ENCODE assay signal across 12 cellular contexts in the genomic region with DNA sequence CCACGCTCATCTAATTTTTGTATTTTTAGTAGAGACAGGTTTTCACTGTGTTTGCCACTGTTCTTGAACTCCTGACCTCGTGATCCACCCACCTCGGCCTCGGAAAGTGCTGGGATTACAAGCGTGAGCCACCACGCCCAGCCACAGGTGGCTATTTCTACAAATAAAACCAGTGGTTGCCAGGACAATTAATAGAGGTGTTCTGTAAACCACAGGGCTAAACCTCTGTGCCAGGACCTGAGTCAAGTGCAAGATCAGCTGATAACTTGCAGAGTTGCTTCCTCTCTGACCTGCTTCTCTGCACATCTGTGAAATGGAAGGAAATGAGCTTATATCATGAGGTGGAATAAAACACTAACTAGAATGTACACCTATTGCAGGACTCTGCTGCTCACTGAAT.
A peak's percentile ranks its signal among the peaks of the same experiment; 100 is the strongest.
DNase-seq lines count a peak whose midpoint lies in the region; ATAC-seq and TF ChIP-seq lines count a peak whose summit lies in the region.
"Had no signal": no experiment of that assay in that cellular context is flagged by ENCODE, and none has a peak within 500 bp of the region (broad histone marks: within the 10 kb centered on the region; RNA-seq: fewer than 3 reads in every experiment).

No MANE protein-coding gene starts in this region.

- H3K4me1 Mint-ChIP-seq in CD8-positive, alpha-beta memory T cell = peaks cover 43 to 57% (median 49%) of the 10 kb centered on the region in 3 donors
- peaks cover 49% of the 10 kb centered on the region for H3K4me1 Mint-ChIP-seq in osteocyte (ENCODE audit: unreplicated experiment)

- peak overlapping the region; percentile 22 for H3K27ac ChIP-seq in CD8-positive, alpha-beta memory T cell (ENCODE audit: low read depth, low read length)
- H3K27ac ChIP-seq in PC-9 = peak overlapping the region; percentile 88
- H3K27ac ChIP-seq: VCaP had no signal

- peaks cover 62% of the 10 kb centered on the region for H3F3A ChIP-seq in PC-9 (ENCODE audit: insufficient read depth, low read depth)

- BruUV-seq in PC-9 (replicated peaks; lab: Mats Ljungman, UMichigan) = no TSS peak

- H3K27me3 Mint-ChIP-seq in CD8-positive, alpha-beta memory T cell = no peaks in the 10 kb centered on the region
- no peaks in the 10 kb centered on the region for H3K27me3 Mint-ChIP-seq in osteocyte (ENCODE audit: unreplicated experiment)
- H3K27me3 Mint-ChIP-seq: dendritic cell treated with granulocyte-macrophage colony-stimulating factor and Interleukin-4, amounts not matched to agents 40 ng/mL and 50 ng/mL, for 4 days had no signal

- no peaks in the 10 kb centered on the region for H3K79me2 ChIP-seq in PC-9 (ENCODE audit: low read depth)

- POLR2A ChIA-PET in CD8-positive, alpha-beta memory T cell (lab: Charles Lee) = interaction anchor here (1.0 kb wide), 1 partner anchor 29 kb away, joined by 3 read pairs; no protein-coding TSS in a partner anchor
- POLR2A ChIA-PET in PC-9 (lab: Charles Lee; ENCODE audit: unreplicated experiment) = interaction anchor here (0.7 to 1.6 kb wide), 4 partner anchors 26 to 102 kb away, joined by 5 to 17 read pairs (median 10); no protein-coding TSS in a partner anchor

- H3K4me3 ChIP-seq in CD8-positive, alpha-beta memory T cell (ENCODE audit: low read length) = no peak overlapping the region
- H3K4me3 ChIP-seq in PC-9 = no peak overlapping the region
- H3K4me3 ChIP-seq in epithelial cell of esophagus (ENCODE audit: low read length) = no peak overlapping the region
- H3K4me3 ChIP-seq: lung had no signal

- H3K27me3 ChIP-seq in CD8-positive, alpha-beta memory T cell (ENCODE audit: insufficient read depth, low read length, poor library complexity, severe bottlenecking) = no peaks in the 10 kb centered on the region
- H3K27me3 ChIP-seq in PC-9 (ENCODE audit: insufficient read depth, low read depth) = no peaks in the 10 kb centered on the region

- ATAC-seq in GM21528 (IDR thresholded peaks at IDR 0.05; ENCODE audit: low FRiP score, unreplicated experiment) (peak; percentile 57), GM19455 (IDR thresholded peaks at IDR 0.05; ENCODE audit: unreplicated experiment) (no peak)

- no peaks in the 10 kb centered on the region for H3K36me3 ChIP-seq in CD8-positive, alpha-beta memory T cell (ENCODE audit: insufficient read depth, low read length)
- no peaks in the 10 kb centered on the region for H3K36me3 ChIP-seq in PC-9 (ENCODE audit: low read depth)

- TF ChIP-seq CTCF in PC-9 (conservative IDR thresholded peaks at IDR 0.05) (no peak), epithelial cell of esophagus (IDR thresholded peaks at IDR 0.05; ENCODE audit: insufficient read depth, low read depth, low read length, missing control alignments) (no peak), osteocyte (IDR thresholded peaks at IDR 0.05) (no peak)

- no peak overlapping the region for H2AFZ ChIP-seq in PC-9

- H3K4me3 Mint-ChIP-seq in CD8-positive, alpha-beta memory T cell = peak overlapping the region in 6 of 7 donors; percentile 66 to 89 (median 75)
- no peak overlapping the region for H3K4me3 Mint-ChIP-seq in osteocyte (ENCODE audit: unreplicated experiment)
- H3K4me3 Mint-ChIP-seq: dendritic cell treated with granulocyte-macrophage colony-stimulating factor and Interleukin-4, amounts not matched to agents 40 ng/mL and 50 ng/mL, for 4 days had no signal

- peak overlapping the region; percentile 34 for H3K4me2 ChIP-seq in PC-9

- H3K9me3 Mint-ChIP-seq in CD8-positive, alpha-beta memory T cell = no peaks in the 10 kb centered on the region
- H3K9me3 Mint-ChIP-seq in osteocyte (ENCODE audit: unreplicated experiment) = no peaks in the 10 kb centered on the region
- H3K9me3 Mint-ChIP-seq: dendritic cell treated with granulocyte-macrophage colony-stimulating factor and Interleukin-4, amounts not matched to agents 40 ng/mL and 50 ng/mL, for 4 days had no signal

- no peaks in the 10 kb centered on the region for H3K36me3 Mint-ChIP-seq in CD8-positive, alpha-beta memory T cell
- no peaks in the 10 kb centered on the region for H3K36me3 Mint-ChIP-seq in osteocyte (ENCODE audit: unreplicated experiment)

- peak in 3 of 5 donors; percentile 10 to 60 (median 54) for DNase-seq in CD8-positive, alpha-beta memory T cell
- DNase-seq in PC-9 = peak; percentile 88 to 96
- DNase-seq in epithelial cell of esophagus (ENCODE audit: low read depth) = peak; percentile 72
- DNase-seq in germinal center (ENCODE audit: low spot score) = no peak
- no peak for DNase-seq in GOT3 (lab: John Stamatoyannopoulos, UW)
- no peak for DNase-seq in osteocyte (ENCODE audit: extremely low spot score, unreplicated experiment)
- DNase-seq: NCI-H1436 treated with DMSO at 0.1 percent for 48 hours had no signal

- CTCF ChIA-PET in CD8-positive, alpha-beta memory T cell (lab: Charles Lee) = no interaction called here
- CTCF ChIA-PET in PC-9 (lab: Charles Lee) = interaction anchor here (0.6 to 2.0 kb wide), 5 partner anchors 28 to 131 kb away, joined by 3 to 16 read pairs (median 5); no protein-coding TSS in a partner anchor

- H4K20me1 ChIP-seq in PC-9 (ENCODE audit: insufficient read depth) = no peaks in the 10 kb centered on the region

- no peaks in the 10 kb centered on the region for H3K9me3 ChIP-seq in CD8-positive, alpha-beta memory T cell (ENCODE audit: low read length)
- H3K9me3 ChIP-seq in PC-9 (ENCODE audit: insufficient read depth, low read depth) = peaks cover 1% of the 10 kb centered on the region; the same call in 1 of the 2 replicates

- H3K27ac Mint-ChIP-seq in CD8-positive, alpha-beta memory T cell = peak overlapping the region; percentile 8 to 94 (median 74)
- H3K27ac Mint-ChIP-seq in osteocyte (ENCODE audit: unreplicated experiment) = no peak overlapping the region

- intact Hi-C loops in PC-9 (cut with micrococcal nuclease; ENCODE audit: unreplicated experiment) = loop anchor here (1.0 kb wide), 8 partner anchors 22 to 217 kb away; no protein-coding TSS in a partner anchor

- H3K4me1 ChIP-seq in CD8-positive, alpha-beta memory T cell (ENCODE audit: insufficient read depth, low read length) = peaks cover 17% of the 10 kb centered on the region
- H3K4me1 ChIP-seq in PC-9 (replicated peaks; ENCODE audit: insufficient read depth) = peaks cover 78% of the 10 kb centered on the region

- H3K9me2 ChIP-seq in PC-9 (ENCODE audit: insufficient read depth) = no peaks in the 10 kb centered on the region

Comparison
In these comparisons a context has a peak if more than half of its experiments do, and no peak if none do; other contexts are left out.
1. DNase-seq: peak in CD8-positive, alpha-beta memory T cell (3 of 5), PC-9 (2 of 2) and epithelial cell of esophagus (single experiment); none in germinal center (single experiment), GOT3 (single experiment) and osteocyte (single experiment).